ENCODE assay signal across 8 cellular contexts in genomic region chr11:2825886-2826678, GRCh38. TPM values are rescaled to one million over a fixed set of nuclear protein-coding genes. Genes with fewer than 3 reads are reported as not detected.
DNase-seq lines count a peak whose midpoint lies in the region; ATAC-seq and TF ChIP-seq lines count a peak whose summit lies in the region.

No MANE protein-coding gene starts in this region.

- no peak overlapping the region for H3K4me3 Mint-ChIP-seq in natural killer cell treated with Interleukin-12 subunit alpha and Interleukin-12 subunit beta and Interleukin-15 and Interleukin-18, amount 100 ng/mL, for 72 hours

- H3K27ac ChIP-seq in Panc1 (ENCODE audit: low read length) (no peak overlapping the region), esophagus (ENCODE audit: low read depth in 2 of 2, low read length in 1 of 2) (peak overlapping the region; percentile 74 to 89)

- H3K4me3 ChIP-seq in AG10803 (ENCODE audit: low read length) = peak overlapping the region; percentile 47
- H3K4me3 ChIP-seq in Panc1 (ENCODE audit: low read depth in 2 of 2, low read length in 2 of 2) = no peak overlapping the region
- H3K4me3 ChIP-seq in esophagus (ENCODE audit: low read depth in 1 of 2, low read length in 2 of 2) = no peak overlapping the region

- H3K36me3 ChIP-seq in Panc1 (ENCODE audit: control insufficient read depth, insufficient read depth, low read length) (no peaks in the 10 kb centered on the region), esophagus (ENCODE audit: control insufficient read depth in 2 of 2, insufficient read depth in 2 of 2, low read length in 1 of 2) (no peaks in the 10 kb centered on the region)

- DNase-seq in AG10803 (ENCODE audit: low read depth) (peak; percentile 99), Panc1 (ENCODE audit: low read depth, low spot score) (no peak), GDM1 (lab: John Stamatoyannopoulos, UW) (no peak), GM13977 (ENCODE audit: low spot score) (no peak), NCI-H510A (lab: John Stamatoyannopoulos, UW) (no peak)
- no peak for DNase-seq in natural killer cell treated with Interleukin-12 subunit alpha and Interleukin-12 subunit beta and Interleukin-15 and Interleukin-18, amount 100 ng/mL, for 72 hours (ENCODE audit: low spot score)

- H3K9me3 Mint-ChIP-seq in natural killer cell treated with Interleukin-12 subunit alpha and Interleukin-12 subunit beta and Interleukin-15 and Interleukin-18, amount 100 ng/mL, for 72 hours = peaks cover 7% of the 10 kb centered on the region

- H3K4me1 ChIP-seq in Panc1 (ENCODE audit: control insufficient read depth, insufficient read depth, low read length) (peaks cover 8% of the 10 kb centered on the region), esophagus (ENCODE audit: control insufficient read depth in 2 of 2, insufficient read depth in 2 of 2, low read length in 1 of 2) (peaks cover 7 to 11% of the 10 kb centered on the region in 2 donors)

- peaks cover 19% of the 10 kb centered on the region; the same call in 1 of the 2 replicates for H3K9me3 ChIP-seq in Panc1 (ENCODE audit: control insufficient read depth, insufficient read depth, low read depth, low read length)
- peaks cover 0 to 11% of the 10 kb centered on the region in 2 donors for H3K9me3 ChIP-seq in esophagus (ENCODE audit: control insufficient read depth in 2 of 2, insufficient read depth in 1 of 2, low read depth in 1 of 2, low read length in 1 of 2)

- 20 to 29% methylated on average over 29 of the region's 29 CpGs for WGBS in esophagus, 2 donors

- ATAC-seq in Panc1 (peak; percentile 17; the same call in 1 of the 2 replicates), GM18870 (IDR thresholded peaks at IDR 0.05; ENCODE audit: unreplicated experiment) (no peak)
- ATAC-seq in natural killer cell treated with Interleukin-12 subunit alpha and Interleukin-12 subunit beta and Interleukin-15 and Interleukin-18, amount 100 ng/mL, for 72 hours = peak; percentile 10 to 43

- peaks cover 31 to 34% of the 10 kb centered on the region in 2 donors for H3K27me3 Mint-ChIP-seq in natural killer cell treated with Interleukin-12 subunit alpha and Interleukin-12 subunit beta and Interleukin-15 and Interleukin-18, amount 100 ng/mL, for 72 hours

- POLR2A ChIA-PET in Panc1 (lab: Charles Lee) = interaction anchor here (0.6 kb wide), 1 partner anchor 34 kb away, joined by 5 read pairs; no protein-coding TSS in a partner anchor

- BruUV-seq in Panc1 (replicated peaks; lab: Mats Ljungman, UMichigan) = no TSS peak

- no peaks in the 10 kb centered on the region for H3K4me1 Mint-ChIP-seq in natural killer cell treated with Interleukin-12 subunit alpha and Interleukin-12 subunit beta and Interleukin-15 and Interleukin-18, amount 100 ng/mL, for 72 hours (ENCODE audit: low read depth in 2 of 2)

- H3K27ac Mint-ChIP-seq in natural killer cell treated with Interleukin-12 subunit alpha and Interleukin-12 subunit beta and Interleukin-15 and Interleukin-18, amount 100 ng/mL, for 72 hours = no peak overlapping the region

- H3K27me3 ChIP-seq in Panc1 (ENCODE audit: control insufficient read depth, insufficient read depth, low read length) (no peaks in the 10 kb centered on the region), esophagus (ENCODE audit: control insufficient read depth in 1 of 2, insufficient read depth in 2 of 2, low read length in 2 of 2) (no peaks in the 10 kb centered on the region)

- H3K36me3 Mint-ChIP-seq in natural killer cell treated with Interleukin-12 subunit alpha and Interleukin-12 subunit beta and Interleukin-15 and Interleukin-18, amount 100 ng/mL, for 72 hours = peaks cover 32% of the 10 kb centered on the region

- TF ChIP-seq CTCF in AG10803 (conservative IDR thresholded peaks at IDR 0.05; ENCODE audit: low read length) (no peak), Panc1 (IDR thresholded peaks at IDR 0.05) (no peak), GM13977 (IDR thresholded peaks at IDR 0.05; ENCODE audit: extremely low read depth, insufficient read depth, missing control alignments) (no peak)

- intact Hi-C loops in Panc1 (cut with micrococcal nuclease; ENCODE audit: unreplicated experiment) = no loop called here

- in situ Hi-C loops in Panc1 (cut with HindIII; ENCODE audit: low pct_unique_long_range_greater_than_20kb, low sequenced_read_pairs) (no loop called here), GM13977 (cut with MboI; ENCODE audit: low pct_unique_long_range_greater_than_20kb, low sequenced_read_pairs, unreplicated experiment) (no loop called here)

- CTCF ChIA-PET in Panc1 (lab: Charles Lee) = no interaction called here

RNA-seq across cellular contexts. Expression of gene CDKN1C, which starts 59.5 kb away (rescaled TPM):
- total RNA-seq in Panc1 (2021; ENCODE audit: unreplicated experiment) = 4.6 TPM
- 10.9 TPM for polyA plus RNA-seq in Panc1 (2012; ENCODE audit: insufficient read length)
- polyA plus RNA-seq in esophagus = 10 to 100 TPM; 12.1 to 27.5 TPM
- total RNA-seq in natural killer cell treated with Interleukin-12 subunit alpha and Interleukin-12 subunit beta and Interleukin-15 and Interleukin-18, amount 100 ng/mL, for 72 hours = 1 to 10 TPM; 1.2 to 2.0 TPM
